ENCODE assay signal across 12 cellular contexts in genomic region chr20:35473684-35474083, GRCh38. TPM values are rescaled to one million over a fixed set of nuclear protein-coding genes. Genes with fewer than 3 reads are reported as not detected.
"Had no signal": no experiment of that assay in that cellular context is flagged by ENCODE, and none has a peak within 500 bp of the region (broad histone marks: within the 10 kb centered on the region; RNA-seq: fewer than 3 reads in every experiment).

No MANE protein-coding gene starts in this region.

- H3K4me1 ChIP-seq: HAP-1 had no signal

- H2AFZ ChIP-seq: GM23248, GM23338 had no signal

- H3K9ac ChIP-seq: GM23248 had no signal

- H3K9me3 ChIP-seq: HAP-1 had no signal

- H3K4me3 ChIP-seq: GM23248, GM23338, HAP-1 had no signal

- DNase-seq: GM23248, GOT3, H7, H9, HCEC 1CT, HFFc6 had no signal

- H3K4me2 ChIP-seq: GM23338 had no signal

- FAIRE-seq: H1, H54 had no signal

- ATAC-seq: GM23338, HCT116 had no signal

- H3K27ac ChIP-seq: GM23248 had no signal

RNA-seq across cellular contexts. Expression of gene GDF5, which starts 35.7 kb away (rescaled TPM):
- total RNA-seq: GM23338, H1, H9 had no signal
- polyA plus RNA-seq: GM23338 had no signal

RNA-seq across cellular contexts. Expression of gene C20orf173, which starts 55.8 kb away (rescaled TPM):
- total RNA-seq: GM23248, GM23338, H1, H4, H7, H9, HFFc6 had no signal
- polyA plus RNA-seq: GM23248, GM23338, H1 had no signal
